ENCODE assay signal across 1 cellular context in the genomic region with DNA sequence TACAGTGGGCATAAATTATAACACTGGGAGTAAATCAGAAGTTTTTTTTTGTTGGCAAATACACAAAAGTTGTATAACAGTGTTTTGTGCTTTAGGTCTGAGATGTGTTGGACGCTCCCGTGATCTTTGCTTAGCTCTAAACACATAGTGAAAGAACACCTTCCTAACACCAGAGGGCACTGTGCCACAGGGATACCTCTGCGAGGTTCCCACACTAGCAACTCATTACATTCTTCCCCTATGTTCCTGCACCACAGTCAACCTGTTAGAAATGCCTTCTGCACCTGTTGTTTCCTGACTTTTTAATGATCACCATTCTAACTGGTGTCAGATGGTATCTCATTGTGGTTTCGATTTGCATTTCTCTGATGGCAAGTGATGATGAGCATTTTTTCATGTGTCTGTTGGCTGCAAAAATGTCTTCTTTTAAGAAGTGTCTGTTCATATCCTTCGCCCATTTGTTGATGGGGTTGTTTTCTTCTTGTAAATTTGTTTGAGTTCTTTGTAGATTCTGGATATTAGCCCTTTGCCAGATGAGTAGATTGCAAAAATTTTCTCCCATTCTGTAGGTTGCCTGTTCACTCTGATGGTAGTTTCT.
TF ChIP-seq lines count a peak whose summit lies in the region.

No MANE protein-coding gene starts in this region.

TF ChIP-seq in K562, 482 proteins besides CTCF, POLR2A, EP300 and RAD21 (continued from another document):
- TF ChIP-seq MCM7 (IDR thresholded peaks at IDR 0.05) = 0 out of 4 replicates have a peak, but pooled peaks of 1 of the 2 experiments have one; percentile 9
- peak; percentile 91 for TF ChIP-seq ARID2 (IDR thresholded peaks at IDR 0.05)
TF ChIP-seq in K562: peak in this region for 9; not testable (repeated sequence) for 473.
